ENCODE assay signal across 2 cellular contexts in the genomic region with DNA sequence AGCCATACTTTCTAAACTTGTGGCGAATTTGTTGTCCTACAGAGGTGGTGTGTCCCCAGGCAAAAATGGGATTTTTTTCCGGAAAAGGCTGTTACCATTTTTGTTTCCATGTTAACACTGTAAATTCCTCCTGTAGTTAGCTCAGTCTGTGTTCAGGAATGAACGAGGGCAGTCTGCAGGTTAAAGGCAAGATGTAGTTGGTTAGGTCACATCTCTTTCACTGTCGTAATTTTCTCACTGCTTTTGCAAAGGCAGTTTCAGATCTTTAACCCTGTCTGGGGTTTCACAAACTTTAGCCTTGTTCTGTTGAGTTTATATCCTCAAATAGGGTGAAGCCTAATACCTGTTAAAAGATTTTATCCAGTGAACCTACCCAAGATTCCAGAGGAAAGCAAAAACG.
A peak's percentile ranks its signal among the peaks of the same experiment; 100 is the strongest.
TF ChIP-seq lines count a peak whose summit lies in the region.

No MANE protein-coding gene starts in this region.

TF ChIP-seq in GM12891, 5 proteins besides CTCF, POLR2A, EP300 and RAD21:
- TF ChIP-seq POU2F2 (IDR thresholded peaks at IDR 0.05; ENCODE audit: low read depth, low read length), result no peak

TF ChIP-seq in GM12878, 131 proteins besides CTCF, POLR2A, EP300 and RAD21:
- TF ChIP-seq CREB1 (IDR thresholded peaks at IDR 0.05; ENCODE audit: low read depth) (peak; percentile 20; the same call in 1 of the 2 replicates), GABPA (IDR thresholded peaks at IDR 0.05; ENCODE audit: low read depth) (no peak), RAD51 (IDR thresholded peaks at IDR 0.05) (no peak), CEBPB (IDR thresholded peaks at IDR 0.05; ENCODE audit: borderline replicate concordance in 1 of 2, low read depth in 2 of 2, low read length in 2 of 2) (no peak), RUNX3 (IDR thresholded peaks at IDR 0.05; ENCODE audit: low read length) (no peak), RCOR1 (conservative IDR thresholded peaks at IDR 0.05; ENCODE audit: low read depth, low read length) (no peak), NBN (IDR thresholded peaks at IDR 0.05) (no peak)
